Comparison of ENCODE assay signal across 11 cellular contexts in the genomic region with DNA sequence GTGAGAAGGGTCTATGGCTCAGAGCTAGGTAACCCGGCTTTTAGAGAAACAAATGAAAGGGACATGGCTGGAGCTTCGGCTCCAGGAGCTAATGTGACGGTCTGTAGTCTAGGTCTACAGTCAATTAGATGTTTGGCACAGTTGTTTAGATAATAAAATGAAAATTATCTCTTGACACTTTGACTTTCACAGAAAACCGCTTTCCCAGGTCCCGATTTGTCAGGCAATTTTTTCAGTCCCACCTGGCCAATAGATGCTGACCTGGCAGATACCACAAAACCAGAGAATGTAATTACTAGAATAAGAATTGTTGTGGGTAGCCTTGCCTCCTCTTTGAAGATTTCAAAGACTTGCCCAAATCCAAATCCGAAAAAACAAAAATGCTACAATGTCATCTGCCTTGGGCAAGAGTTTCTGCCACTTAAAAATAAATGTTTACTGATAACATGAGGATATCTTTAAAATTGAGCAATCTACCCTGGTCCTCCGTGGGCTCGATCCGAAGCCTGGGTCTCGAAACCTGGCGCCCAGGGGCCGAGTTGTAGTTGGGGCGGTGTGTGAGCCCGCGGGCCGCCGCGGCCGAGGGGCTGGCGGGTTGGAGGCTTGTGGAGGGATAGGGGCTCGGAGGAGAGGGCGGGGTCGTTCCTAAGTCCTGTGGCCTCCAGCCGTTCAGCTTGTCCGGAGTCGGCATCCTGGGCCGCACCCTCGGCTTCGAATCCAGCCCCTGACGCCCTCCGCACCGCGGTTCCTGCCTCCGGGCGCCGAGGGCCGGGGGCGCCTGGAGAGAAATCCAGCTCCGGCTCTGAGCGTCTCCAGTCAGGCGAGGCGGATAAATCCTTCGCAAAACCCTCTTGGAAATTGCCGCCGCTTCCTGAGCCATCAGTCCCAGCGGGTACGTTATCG. TPM values are rescaled to one million over a fixed set of nuclear protein-coding genes. Genes with fewer than 3 reads are reported as not detected.
DNase-seq lines count a peak whose midpoint lies in the region; ATAC-seq and TF ChIP-seq lines count a peak whose summit lies in the region.
"Had no signal": no experiment of that assay in that cellular context is flagged by ENCODE, and none has a peak within 500 bp of the region (broad histone marks: within the 10 kb centered on the region; RNA-seq: fewer than 3 reads in every experiment).

No MANE protein-coding gene starts in this region.

- peak overlapping the region; percentile 21 for H3K9ac ChIP-seq in NT2/D1 (ENCODE audit: insufficient read length, low read depth)

- peaks cover 2% of the 10 kb centered on the region for H3K4me1 Mint-ChIP-seq in glutamatergic neuron (ENCODE audit: low read depth, unreplicated experiment)

- H3K4me1 ChIP-seq in NT2/D1 (ENCODE audit: insufficient read depth, insufficient read length) = peaks cover 5% of the 10 kb centered on the region

- H3K4me3 Mint-ChIP-seq in glutamatergic neuron (ENCODE audit: unreplicated experiment) = peak overlapping the region; percentile 79
- H3K4me3 Mint-ChIP-seq: HFFc6 had no signal

- H3K9me3 Mint-ChIP-seq in glutamatergic neuron (ENCODE audit: unreplicated experiment) = peaks cover 13% of the 10 kb centered on the region
- H3K9me3 Mint-ChIP-seq: HFFc6 had no signal

- peaks cover 42% of the 10 kb centered on the region for H3K27me3 Mint-ChIP-seq in glutamatergic neuron (ENCODE audit: unreplicated experiment)

- ATAC-seq in GM18498 (IDR thresholded peaks at IDR 0.05; ENCODE audit: unreplicated experiment) = no peak
- no peak for ATAC-seq in HG02885 (IDR thresholded peaks at IDR 0.05; ENCODE audit: poor library complexity, unreplicated experiment)

- no peaks in the 10 kb centered on the region for H3K36me3 Mint-ChIP-seq in glutamatergic neuron (ENCODE audit: unreplicated experiment)

- H3K27me3 ChIP-seq in NT2/D1 (ENCODE audit: insufficient read depth, insufficient read length) = peaks cover 96% of the 10 kb centered on the region

- no peak for TF ChIP-seq CTCF in glutamatergic neuron (IDR thresholded peaks at IDR 0.05; ENCODE audit: partially characterized antibody, unreplicated experiment)

- H3K27ac Mint-ChIP-seq in glutamatergic neuron (ENCODE audit: unreplicated experiment) = no peak overlapping the region
- H3K27ac Mint-ChIP-seq: HFFc6 had no signal

- H3K9me3 ChIP-seq in NT2/D1 (ENCODE audit: insufficient read depth, low read length) = no peaks in the 10 kb centered on the region

- H3K4me3 ChIP-seq in NT2/D1 (ENCODE audit: insufficient read length, low read depth) = peak overlapping the region; percentile 15
- H3K4me3 ChIP-seq in skeletal muscle cell (ENCODE audit: low read depth, low read length) = peak overlapping the region; percentile 3

- no peaks in the 10 kb centered on the region for H3K36me3 ChIP-seq in NT2/D1 (ENCODE audit: insufficient read depth, insufficient read length, low read length)

- DNase-seq in NCI-H524 (lab: John Stamatoyannopoulos, UW) = peak; percentile 52 to 69
- no peak for DNase-seq in NCI-H524 treated with DMSO at 0.1 percent for 48 hours (lab: John Stamatoyannopoulos, UW)
- DNase-seq in NT2/D1 (ENCODE audit: low read depth, low spot score) = no peak
- peak; percentile 44 for DNase-seq in glutamatergic neuron
- no peak for DNase-seq in skeletal muscle cell (ENCODE audit: low read depth)
- no peak for DNase-seq in stimulated activated CD4-positive, alpha-beta T cell treated with anti-CD3 and anti-CD28 coated beads, Interleukin-2, amount 100 ng/mL, for 48 hours
- DNase-seq: HFFc6, SHP77 treated with DMSO at 0.1 percent for 48 hours had no signal

RNA-seq across cellular contexts. Expression of a gene that starts 2.3 kb away (rescaled TPM):
- 0.54 TPM for total RNA-seq in glutamatergic neuron (ENCODE audit: unreplicated experiment)
- total RNA-seq: HFFc6, pulmonary artery endothelial cell had no signal

RNA-seq across cellular contexts. Expression of a gene that starts 32.5 kb away (rescaled TPM):
- 1.7 TPM for total RNA-seq in glutamatergic neuron (ENCODE audit: unreplicated experiment)

Comparison
In these comparisons a context has a peak if more than half of its experiments do, and no peak if none do; other contexts are left out.
1. DNase-seq: peak in NCI-H524 (2 of 2) and glutamatergic neuron (single experiment); none in NCI-H524 treated with DMSO at 0.1 percent for 48 hours (single experiment), NT2/D1 (single experiment), skeletal muscle cell (single experiment) and stimulated activated CD4-positive, alpha-beta T cell treated with anti-CD3 and anti-CD28 coated beads, Interleukin-2, amount 100 ng/mL, for 48 hours (0 of 2).